2 cellular contexts compared by ENCODE assay signal in the genomic region with DNA sequence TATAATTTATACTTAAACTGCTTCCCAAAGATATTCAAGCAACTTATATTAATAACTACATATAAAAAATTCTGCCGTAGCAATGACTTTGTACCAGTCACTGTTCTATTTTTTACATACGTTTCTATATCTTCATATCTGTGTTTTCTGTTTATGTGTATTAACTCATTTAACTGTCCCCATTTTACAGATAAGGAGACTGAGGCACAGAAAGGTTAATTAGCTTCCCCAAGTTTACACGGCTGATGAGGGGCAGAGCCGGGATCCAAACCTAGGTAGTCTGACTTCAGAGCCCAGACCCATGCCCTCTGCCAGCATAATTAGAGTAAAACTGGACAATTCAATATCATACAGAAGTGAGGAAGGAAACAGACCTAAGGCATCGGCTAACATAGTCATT.
TF ChIP-seq lines count a peak whose summit lies in the region.

No MANE protein-coding gene starts in this region.

TF ChIP-seq in IMR-90, 13 proteins besides CTCF, POLR2A, EP300 and RAD21:
- TF ChIP-seq, protein P1, sequence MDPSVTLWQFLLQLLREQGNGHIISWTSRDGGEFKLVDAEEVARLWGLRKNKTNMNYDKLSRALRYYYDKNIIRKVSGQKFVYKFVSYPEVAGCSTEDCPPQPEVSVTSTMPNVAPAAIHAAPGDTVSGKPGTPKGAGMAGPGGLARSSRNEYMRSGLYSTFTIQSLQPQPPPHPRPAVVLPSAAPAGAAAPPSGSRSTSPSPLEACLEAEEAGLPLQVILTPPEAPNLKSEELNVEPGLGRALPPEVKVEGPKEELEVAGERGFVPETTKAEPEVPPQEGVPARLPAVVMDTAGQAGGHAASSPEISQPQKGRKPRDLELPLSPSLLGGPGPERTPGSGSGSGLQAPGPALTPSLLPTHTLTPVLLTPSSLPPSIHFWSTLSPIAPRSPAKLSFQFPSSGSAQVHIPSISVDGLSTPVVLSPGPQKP (IDR thresholded peaks at IDR 0.05; ENCODE audit: borderline replicate concordance, low read depth, low read length): no peak
- no peak for TF ChIP-seq CHD1 (IDR thresholded peaks at IDR 0.05; ENCODE audit: low read depth, low read length)
- TF ChIP-seq FOS (IDR thresholded peaks at IDR 0.05; ENCODE audit: low read depth, low read length): no peak
- TF ChIP-seq MAFK (IDR thresholded peaks at IDR 0.05; ENCODE audit: low read depth, low read length): no peak
- no peak for TF ChIP-seq RCOR1 (IDR thresholded peaks at IDR 0.05; ENCODE audit: insufficient replicate concordance, low read length)

TF ChIP-seq in K562, 482 proteins besides CTCF, POLR2A, EP300 and RAD21:
- TF ChIP-seq SIN3A (IDR thresholded peaks at IDR 0.05; ENCODE audit: borderline replicate concordance in 2 of 2, control insufficient read depth in 1 of 2, low read depth in 2 of 2, low read length in 2 of 2) (no peak), GTF2A2 (tag; IDR thresholded peaks at IDR 0.05) (no peak), RBM25 (IDR thresholded peaks at IDR 0.05; ENCODE audit: low read depth, low read length, severe bottlenecking) (peak; percentile 91), CAMTA2 (CRISPR knock-in tag; conservative IDR thresholded peaks at IDR 0.05) (no peak), ESRRA (IDR thresholded peaks at IDR 0.05; ENCODE audit: borderline replicate concordance, low read depth) (no peak), BRD9 (IDR thresholded peaks at IDR 0.05; ENCODE audit: low read depth, partially characterized antibody) (no peak), ZNF316 (IDR thresholded peaks at IDR 0.05) (no peak)
